ENCODE assay signal across 1 cellular context in genomic region chr1:235325854-235326253, GRCh38.
TF ChIP-seq lines count a peak whose summit lies in the region.

No MANE protein-coding gene starts in this region.

TF ChIP-seq in HepG2, 621 proteins besides CTCF, POLR2A, EP300 and RAD21:
- TF ChIP-seq GFI1 (CRISPR knock-in tag; IDR thresholded peaks at IDR 0.05; ENCODE audit: borderline replicate concordance) (no peak), HDAC2 (CRISPR knock-in tag; IDR thresholded peaks at IDR 0.05) (no peak), ZBTB8A (CRISPR knock-in tag; IDR thresholded peaks at IDR 0.05; ENCODE audit: borderline replicate concordance, low read depth) (no peak), ZMYM2 (CRISPR knock-in tag; IDR thresholded peaks at IDR 0.05) (no peak), IRF2 (CRISPR knock-in tag; IDR thresholded peaks at IDR 0.05) (no peak), ZNF138 (CRISPR knock-in tag; IDR thresholded peaks at IDR 0.05; ENCODE audit: low read depth) (no peak), HNRNPH1 (optimal IDR thresholded peaks at IDR 0.05; ENCODE audit: low read depth, low read length) (no peak), ZNF326 (CRISPR knock-in tag; IDR thresholded peaks at IDR 0.05; ENCODE audit: borderline replicate concordance) (no peak)
